ENCODE assay signal across 19 cellular contexts in genomic region chr15:67070892-67071664, GRCh38. TPM values are rescaled to one million over a fixed set of nuclear protein-coding genes. Genes with fewer than 3 reads are reported as not detected.
DNase-seq lines count a peak whose midpoint lies in the region; ATAC-seq and TF ChIP-seq lines count a peak whose summit lies in the region.
"Had no signal": no experiment of that assay in that cellular context is flagged by ENCODE, and none has a peak within 500 bp of the region (broad histone marks: within the 10 kb centered on the region; RNA-seq: fewer than 3 reads in every experiment).

No MANE protein-coding gene starts in this region.

- intact Hi-C loops in lower leg skin (cut with DNase I; ENCODE audit: low total_unique reads) (no loop called here), posterior cingulate gyrus (cut with DNase I) (no loop called here)

- no peaks in the 10 kb centered on the region for H3K27me3 ChIP-seq in RWPE2 (ENCODE audit: insufficient read depth, poor library complexity, severe bottlenecking)
- H3K27me3 ChIP-seq: stomach, vagina had no signal

- H3K36me3 Mint-ChIP-seq in activated T-cell treated with anti-CD3 and anti-CD28 coated beads, Interleukin-2, amount 50 U/mL, for 4 hours (ENCODE audit: insufficient read depth): peaks cover 28% of the 10 kb centered on the region
- peaks cover 46% of the 10 kb centered on the region for H3K36me3 Mint-ChIP-seq in activated T-cell treated with anti-CD3 and anti-CD28 coated beads, Interleukin-2, amount 50 U/mL, for 24 hours (ENCODE audit: low read depth)
- H3K36me3 Mint-ChIP-seq in stimulated activated memory B cell treated with anti-CD40 and anti-IgM and Interleukin-4, amounts not matched to agents 10 μg/mL and 1 μg/mL and 100 μg/mL, for 72 hours: peaks cover 20% of the 10 kb centered on the region
- H3K36me3 Mint-ChIP-seq: natural killer cell had no signal

- H3K4me1 Mint-ChIP-seq in activated T-cell treated with anti-CD3 and anti-CD28 coated beads, Interleukin-2, amount 50 U/mL, for 4 hours (ENCODE audit: low read depth): peaks cover 83% of the 10 kb centered on the region
- H3K4me1 Mint-ChIP-seq in activated T-cell treated with anti-CD3 and anti-CD28 coated beads, Interleukin-2, amount 50 U/mL, for 24 hours (ENCODE audit: low read depth): peaks cover 82% of the 10 kb centered on the region
- peaks cover 85% of the 10 kb centered on the region for H3K4me1 Mint-ChIP-seq in stimulated activated memory B cell treated with anti-CD40 and anti-IgM and Interleukin-4, amounts not matched to agents 10 μg/mL and 1 μg/mL and 100 μg/mL, for 72 hours

- H3K27me3 Mint-ChIP-seq in activated T-cell treated with anti-CD3 and anti-CD28 coated beads, Interleukin-2, amount 50 U/mL, for 4 hours (ENCODE audit: low read depth): no peaks in the 10 kb centered on the region
- no peaks in the 10 kb centered on the region for H3K27me3 Mint-ChIP-seq in activated T-cell treated with anti-CD3 and anti-CD28 coated beads, Interleukin-2, amount 50 U/mL, for 24 hours
- no peaks in the 10 kb centered on the region for H3K27me3 Mint-ChIP-seq in stimulated activated memory B cell treated with anti-CD40 and anti-IgM and Interleukin-4, amounts not matched to agents 10 μg/mL and 1 μg/mL and 100 μg/mL, for 72 hours

- TF ChIP-seq CTCF in RWPE2 (IDR thresholded peaks at IDR 0.05; ENCODE audit: poor library complexity, severe bottlenecking) (no peak), lower leg skin (IDR thresholded peaks at IDR 0.05) (no peak)

- no peak for TF ChIP-seq POLR2A in lower leg skin (IDR thresholded peaks at IDR 0.05)

- H3K4me1 ChIP-seq in RWPE2 (ENCODE audit: insufficient read depth, poor library complexity, severe bottlenecking): peaks cover 77% of the 10 kb centered on the region

- peaks cover 59% of the 10 kb centered on the region for H3K36me3 ChIP-seq in RWPE2 (ENCODE audit: low read depth)
- H3K36me3 ChIP-seq: vagina had no signal

- no peak overlapping the region for H3K27ac Mint-ChIP-seq in activated T-cell treated with anti-CD3 and anti-CD28 coated beads, Interleukin-2, amount 50 U/mL, for 24 hours
- H3K27ac Mint-ChIP-seq in stimulated activated memory B cell treated with anti-CD40 and anti-IgM and Interleukin-4, amounts not matched to agents 10 μg/mL and 1 μg/mL and 100 μg/mL, for 72 hours: peak overlapping the region; percentile 6

- no peaks in the 10 kb centered on the region for H3K9me3 ChIP-seq in RWPE2 (ENCODE audit: severe bottlenecking)
- H3K9me3 ChIP-seq: left ventricle myocardium inferior, stomach, vagina had no signal

- H3K4me3 ChIP-seq in RWPE2 (ENCODE audit: severe bottlenecking) (no peak overlapping the region), lower leg skin (ENCODE audit: low read depth, poor library complexity, severe bottlenecking) (no peak overlapping the region)
- H3K4me3 ChIP-seq: left ventricle myocardium inferior, stomach, vagina had no signal

- no peak for ATAC-seq in activated T-cell treated with anti-CD3 and anti-CD28 coated beads, Interleukin-2, amount 50 U/mL, for 4 hours
- no peak for ATAC-seq in RWPE2 (ENCODE audit: low read depth)
- ATAC-seq in stimulated activated memory B cell treated with anti-CD40 and anti-IgM and Interleukin-4, amounts not matched to agents 10 μg/mL and 1 μg/mL and 100 μg/mL, for 72 hours: no peak
- ATAC-seq: natural killer cell had no signal

- peak overlapping the region; percentile 75 for H3K27ac ChIP-seq in RWPE2 (ENCODE audit: poor library complexity, severe bottlenecking)
- H3K27ac ChIP-seq: left ventricle myocardium inferior, stomach, vagina had no signal

- H3K4me3 Mint-ChIP-seq in activated T-cell treated with anti-CD3 and anti-CD28 coated beads, Interleukin-2, amount 50 U/mL, for 4 hours: peak overlapping the region; percentile 17
- H3K4me3 Mint-ChIP-seq in activated T-cell treated with anti-CD3 and anti-CD28 coated beads, Interleukin-2, amount 50 U/mL, for 24 hours: no peak overlapping the region
- no peak overlapping the region for H3K4me3 Mint-ChIP-seq in stimulated activated memory B cell treated with anti-CD40 and anti-IgM and Interleukin-4, amounts not matched to agents 10 μg/mL and 1 μg/mL and 100 μg/mL, for 72 hours
- H3K4me3 Mint-ChIP-seq: natural killer cell had no signal

- no peak for DNase-seq in activated T-cell treated with anti-CD3 and anti-CD28 coated beads, Interleukin-2, amount 50 U/mL, for 4 hours
- DNase-seq in activated T-cell treated with anti-CD3 and anti-CD28 coated beads, Interleukin-2, amount 50 U/mL, for 24 hours: no peak
- DNase-seq in RWPE2 (ENCODE audit: low spot score): no peak
- DNase-seq in glomerular visceral epithelial cell (ENCODE audit: extremely low spot score): peak; percentile 58
- DNase-seq in DMS79 (lab: John Stamatoyannopoulos, UW): no peak
- DNase-seq in lower leg skin (ENCODE audit: low spot score in 2 of 2): no peak
- no peak for DNase-seq in posterior cingulate gyrus
- DNase-seq: activated T-cell treated with anti-CD3 and anti-CD28 coated beads, Interleukin-2, amount 50 U/mL, for 1 hour; caudate nucleus; COR-L47; effector CD8-positive, alpha-beta T cell; hypothalamus; Kasumi-1; left ventricle myocardium inferior; natural killer cell; NCI-H1417 treated with DMSO at 0.1 percent for 48 hours; stomach had no signal

- 91 to 92% methylated on average over 9 of the region's 9 CpGs for WGBS in lower leg skin, 2 donors

- H3K9me3 Mint-ChIP-seq in activated T-cell treated with anti-CD3 and anti-CD28 coated beads, Interleukin-2, amount 50 U/mL, for 4 hours: no peaks in the 10 kb centered on the region
- H3K9me3 Mint-ChIP-seq in activated T-cell treated with anti-CD3 and anti-CD28 coated beads, Interleukin-2, amount 50 U/mL, for 24 hours: no peaks in the 10 kb centered on the region
- no peaks in the 10 kb centered on the region for H3K9me3 Mint-ChIP-seq in stimulated activated memory B cell treated with anti-CD40 and anti-IgM and Interleukin-4, amounts not matched to agents 10 μg/mL and 1 μg/mL and 100 μg/mL, for 72 hours
- H3K9me3 Mint-ChIP-seq: natural killer cell had no signal

RNA-seq across cellular contexts. Expression of gene SMAD3, which starts 5.7 kb away (rescaled TPM):
- 10 to 100 TPM; 23.2 to 25.7 (median 24.4) TPM for total RNA-seq in activated T-cell treated with anti-CD3 and anti-CD28 coated beads, Interleukin-2, amount 50 U/mL, for 4 hours
- total RNA-seq in lower leg skin: 10 to 100 TPM; 25.9 to 69.4 (median 35.2) TPM
